In the genomic region with DNA sequence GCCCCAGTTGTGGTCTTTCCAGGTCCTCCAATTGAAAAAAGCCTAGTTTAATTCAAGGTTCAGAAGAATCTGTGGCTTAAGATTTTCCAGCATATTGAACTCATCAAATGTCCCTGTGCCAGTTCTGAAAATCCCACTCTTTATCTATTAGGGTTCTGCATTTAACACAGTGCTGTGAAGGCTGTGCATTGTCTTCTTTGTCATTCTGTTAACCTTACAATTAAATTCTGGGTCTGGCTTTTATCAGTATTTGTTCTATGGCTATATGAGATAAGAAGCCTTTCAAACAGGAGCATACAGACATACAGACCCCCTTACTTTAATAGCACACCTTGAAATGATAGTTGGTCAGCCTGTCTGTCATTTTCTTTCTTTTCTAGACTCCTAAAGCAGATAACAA, we compare ENCODE assay signal across 23 cellular contexts.
"Had no signal": no experiment of that assay in that cellular context is flagged by ENCODE, and none has a peak within 500 bp of the region (broad histone marks: within the 10 kb centered on the region; RNA-seq: fewer than 3 reads in every experiment).

No MANE protein-coding gene starts in this region.

- H3K4me3 ChIP-seq: colonic mucosa, esophagus squamous epithelium, gastrocnemius medialis, heart right ventricle, left lung, lower lobe of right lung, mucosa of descending colon had no signal

- DNase-seq: colonic mucosa; cortex of kidney; effector CD8-positive, alpha-beta T cell; effector memory CD8-positive, alpha-beta T cell; endodermal cell; erythroblast; esophagus squamous epithelium; foreskin fibroblast; foreskin melanocyte; gastrocnemius medialis; glutamatergic neuron; head of caudate nucleus; heart right ventricle; hippocampal formation; left cardiac atrium; left lung; left ventricle myocardium superior; lower lobe of right lung; mesenchymal stem cell; mucosa of descending colon; naive B cell had no signal

- H3K36me3 ChIP-seq: colonic mucosa, esophagus squamous epithelium, gastrocnemius medialis, heart right ventricle, left lung, lower lobe of right lung had no signal

- H3K27me3 ChIP-seq: colonic mucosa, esophagus squamous epithelium, gastrocnemius medialis, heart right ventricle, left lung had no signal

- H3K27ac ChIP-seq: colonic mucosa, epithelial cell of prostate, esophagus squamous epithelium, gastrocnemius medialis, heart right ventricle, left lung, lower lobe of right lung had no signal

- ATAC-seq: effector memory CD8-positive, alpha-beta T cell; esophagus mucosa; gastrocnemius medialis; heart right ventricle; left cardiac atrium; left lung; left ventricle myocardium superior; lower lobe of right lung; mucosa of descending colon had no signal
